In genomic region chr17:75940727-75941441, GRCh38 we compare ENCODE assay signal across 8 cellular contexts. TPM values are rescaled to one million over a fixed set of nuclear protein-coding genes. Genes with fewer than 3 reads are reported as not detected.
A peak's percentile ranks its signal among the peaks of the same experiment; 100 is the strongest.
DNase-seq lines count a peak whose midpoint lies in the region; ATAC-seq and TF ChIP-seq lines count a peak whose summit lies in the region.

A gene with protein sequence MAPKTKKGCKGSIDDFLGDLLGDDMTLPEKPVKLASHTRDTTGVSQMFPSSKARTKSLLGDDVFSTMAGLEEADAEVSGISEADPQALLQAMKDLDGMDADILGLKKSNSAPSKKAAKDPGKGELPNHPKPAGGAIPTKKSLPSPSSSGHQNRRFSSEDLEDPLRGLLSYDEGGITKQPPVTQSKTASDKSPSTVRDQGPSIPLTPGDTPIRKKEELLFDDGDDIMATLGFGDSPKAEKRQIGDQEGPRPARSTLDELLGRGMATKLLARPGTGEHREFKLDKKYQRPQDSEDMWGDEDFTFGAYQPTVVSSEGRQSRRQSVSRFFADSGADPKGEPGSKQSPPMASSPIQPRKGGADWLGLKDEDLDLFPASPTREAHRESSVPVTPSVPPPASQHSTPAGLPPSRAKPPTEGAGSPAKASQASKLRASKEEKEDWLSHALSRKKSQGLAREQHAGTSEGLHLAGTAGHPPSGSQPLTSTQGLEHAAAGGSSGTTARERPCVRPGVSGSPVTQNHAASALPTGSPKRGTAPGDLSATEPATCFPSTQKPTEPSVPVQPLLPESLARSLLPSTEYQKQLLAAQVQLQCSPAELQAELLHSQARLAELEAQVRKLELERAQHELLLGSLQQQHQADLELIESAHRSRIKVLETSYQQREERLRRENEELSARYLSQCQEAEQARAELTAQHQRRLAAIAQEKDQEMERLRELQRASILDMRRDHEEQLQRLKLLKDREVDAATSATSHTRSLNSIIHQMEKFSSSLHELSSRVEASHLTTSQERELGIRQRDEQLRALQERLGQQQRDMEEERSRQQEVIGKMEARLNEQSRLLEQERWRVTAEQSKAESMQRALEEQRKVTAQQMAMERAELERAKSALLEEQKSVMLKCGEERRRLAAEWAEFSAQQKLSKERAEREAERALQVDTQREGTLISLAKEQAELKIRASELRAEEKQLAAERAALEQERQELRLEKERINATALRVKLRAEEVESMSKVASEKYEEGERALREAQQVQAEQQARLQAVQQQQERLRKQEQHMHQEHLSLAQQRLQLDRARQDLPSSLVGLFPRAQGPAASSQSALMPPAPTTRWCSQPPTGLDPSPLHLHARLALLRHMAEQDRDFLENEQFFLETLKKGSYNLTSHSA (minus strand): TSS chr17:75941042. CDS start chr17:75938149, 2,893 bp downstream.

- peak within 1 kb of the TSS; percentile 74 for H3K4me3 ChIP-seq in GM12875 (ENCODE audit: low read depth, low read length)
- H3K4me3 ChIP-seq in heart left ventricle, result peak within 1 kb of the TSS; percentile 58 to 96 (median 81)

- no peak for TF ChIP-seq CTCF in GM12875 (IDR thresholded peaks at IDR 0.05; ENCODE audit: borderline replicate concordance, insufficient read depth, low read depth, low read length)
- TF ChIP-seq CTCF in heart left ventricle (IDR thresholded peaks at IDR 0.05), result peak in 3 of 12 donors; percentile 6 to 28 (median 9)
- no peak for TF ChIP-seq CTCF in type B pancreatic cell (conservative IDR thresholded peaks at IDR 0.05)

- H3K36me3 ChIP-seq in heart left ventricle, result peaks cover 0 to 35% (median 17%) of the 10 kb centered on the region in 9 donors

- H3K27me3 Mint-ChIP-seq in T-cell (no peaks in the 10 kb centered on the region), type B pancreatic cell (no peaks in the 10 kb centered on the region)

- H3K27me3 ChIP-seq in heart left ventricle, result no peaks in the 10 kb centered on the region

- CTCF ChIA-PET in T-cell (lab: Charles Lee), result interaction anchor here in 1 of 2 donors (0.5 to 1.0 kb wide), 4 partner anchors 48 to 156 kb away, joined by 3 to 9 read pairs (median 4); partner anchors contain the start of genes UNK and WBP2

- POLR2A ChIA-PET in T-cell (lab: Charles Lee), result interaction anchor here (0.5 to 0.6 kb wide), 2 partner anchors 163 to 441 kb away, joined by 3 read pairs; no protein-coding TSS in a partner anchor

- peak within 1 kb of the TSS; percentile 20 for H3K27ac ChIP-seq in adipose tissue (ENCODE audit: low read depth, low read length)
- H3K27ac ChIP-seq in heart left ventricle, result peak within 1 kb of the TSS in 11 of 12 donors; percentile 45 to 89 (median 74)

- DNase-seq in NCI-H146 (lab: John Stamatoyannopoulos, UW), result peak; percentile 95
- peak; percentile 64 to 92 (median 84) for DNase-seq in T-cell
- DNase-seq in heart left ventricle, result peak; percentile 94 to 97 (median 96)
- DNase-seq in pons (ENCODE audit: low spot score), result peak; percentile 94
- peak; percentile 93 for DNase-seq in type B pancreatic cell (ENCODE audit: extremely low spot score, unreplicated experiment)

- intact Hi-C loops in heart left ventricle (cut with DNase I), result loop anchor here in 3 of 10 donors (5.0 to 10.0 kb wide), 3 partner anchors 34 to 134 kb away; partner anchors contain the start of genes ACOX1 (in 2 of the 3), TEN1 (in 2 of the 3), GALR2 (in 1 of the 3) and SRP68 (in 1 of the 3)

- H3K36me3 Mint-ChIP-seq in T-cell (peaks cover 3% of the 10 kb centered on the region), type B pancreatic cell (peaks cover 3% of the 10 kb centered on the region)

- H3K4me1 Mint-ChIP-seq in T-cell (peaks cover 9 to 19% (median 14%) of the 10 kb centered on the region in 3 donors), type B pancreatic cell (ENCODE audit: unreplicated experiment) (peaks cover 7% of the 10 kb centered on the region)

- H3K4me1 ChIP-seq in heart left ventricle, result peaks cover 0 to 15% (median 9%) of the 10 kb centered on the region in 12 donors

- ATAC-seq in HG02840 (IDR thresholded peaks at IDR 0.05; ENCODE audit: low FRiP score, unreplicated experiment) (peak; percentile 88), T-cell (replicated peaks in 1 of 4) (peak; percentile 99 to 100 (median 99)), heart left ventricle (peak; percentile 97 to 100 (median 99))

- peak; percentile 28 to 93 for TF ChIP-seq POLR2A in heart left ventricle (IDR thresholded peaks at IDR 0.05)

- H3K9me3 ChIP-seq in heart left ventricle, result no peaks in the 10 kb centered on the region

- 0 to 1% (median 1%) methylated on average over 63 of the region's 63 CpGs for WGBS in adipose tissue, 3 donors
- WGBS in heart left ventricle, 4 donors, result 0 to 1% (median 0%) methylated on average over 15 to 63 of the region's 63 CpGs

- H3K27ac Mint-ChIP-seq in T-cell (peak within 1 kb of the TSS; percentile 54 to 87), type B pancreatic cell (peak within 1 kb of the TSS; percentile 83)

- H3K4me3 Mint-ChIP-seq in T-cell, result peak within 1 kb of the TSS; percentile 84 to 87 (median 86)
- peak within 1 kb of the TSS; percentile 95 for H3K4me3 Mint-ChIP-seq in type B pancreatic cell

- no peaks in the 10 kb centered on the region for H3K9me3 Mint-ChIP-seq in T-cell
- no peaks in the 10 kb centered on the region for H3K9me3 Mint-ChIP-seq in type B pancreatic cell

RNA-seq across cellular contexts. Expression of the gene that starts here (rescaled TPM):
- 10 to 100 TPM; 25.7 to 45.3 (median 41.5) TPM for total RNA-seq in T-cell
- 1 to 10 TPM; 2.5 to 5.5 (median 3.8) TPM for polyA plus RNA-seq in adipose tissue
- total RNA-seq in heart left ventricle, result 1 to 10 TPM; 1.5 to 5.4 (median 2.9) TPM
- 1 to 10 TPM; 2.0 to 3.9 TPM for polyA plus RNA-seq in heart left ventricle
- 18.7 and 27.5 TPM in 2 replicates for total RNA-seq in type B pancreatic cell (ENCODE audit: low replicate concordance)

Comparison
In these comparisons a context has a peak if more than half of its experiments do, and no peak if none do; other contexts are left out.
1. Peak in every context shown above with its lines: DNase-seq, ATAC-seq, H3K4me3 ChIP-seq and H3K27ac ChIP-seq.